Comparison of ENCODE assay signal across 18 cellular contexts in the genomic region with DNA sequence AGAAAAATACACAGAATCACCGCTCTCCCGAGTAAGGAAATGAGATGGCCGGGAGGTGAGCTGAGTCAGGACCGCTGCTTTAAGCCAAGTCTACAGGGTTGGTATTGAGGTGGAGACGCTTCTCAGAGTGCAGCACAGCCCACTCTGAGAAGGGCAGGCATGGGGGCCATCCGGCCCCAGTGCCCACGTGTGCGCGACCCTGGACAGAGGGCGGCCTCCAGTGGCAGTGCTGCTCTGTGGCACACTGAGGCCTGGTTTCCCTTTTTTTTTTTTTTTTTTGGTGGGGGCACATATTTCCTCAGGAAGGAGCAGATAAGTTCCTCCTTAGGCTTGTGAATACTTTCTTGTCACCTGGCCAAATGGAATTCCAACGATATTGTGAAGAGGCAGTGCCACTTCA.
"Had no signal": no experiment of that assay in that cellular context is flagged by ENCODE, and none has a peak within 500 bp of the region (broad histone marks: within the 10 kb centered on the region; RNA-seq: fewer than 3 reads in every experiment).

No MANE protein-coding gene starts in this region.

- DNase-seq: activated CD8-positive, alpha-beta memory T cell treated with anti-CD3 and anti-CD28 coated beads for 24 hours; activated CD8-positive, alpha-beta memory T cell treated with anti-CD3 and anti-CD28 coated beads, Interleukin-2, amount 50 U/mL, for 4 hours; activated T-cell treated with anti-CD3 and anti-CD28 coated beads, Interleukin-2, amount 50 U/mL, for 24 hours; effector CD4-positive, alpha-beta T cell; erythroblast; foreskin keratinocyte; immature natural killer cell; naive B cell; stimulated activated CD4-positive, alpha-beta T cell treated with anti-CD3 and anti-CD28 coated beads, Interleukin-2, amount 100 ng/mL, for 48 hours; stimulated activated CD8-positive, alpha-beta memory T cell treated with anti-CD3 and anti-CD28 coated beads, Interleukin-4, amount 100 ng/mL, for 48 hours; stimulated activated naive B cell treated with anti-CD40 and anti-IgM and Interleukin-4, amounts not matched to agents 10 μg/mL and 1 μg/mL and 100 μg/mL, for 72 hours; T-cell had no signal

- H3K4me2 ChIP-seq: neural progenitor cell had no signal

- H3K4me3 ChIP-seq: lung, neural progenitor cell, prostate gland had no signal

- ATAC-seq: activated naive CD4-positive, alpha-beta T cell treated with anti-CD3 and anti-CD28 coated beads, Interleukin-2, amount 50 U/mL, for 72 hours; activated T-helper 17 cell treated with anti-CD3 and anti-CD28 coated beads, Interleukin-2, amount 50 U/mL, for 72 hours; foreskin keratinocyte; left lobe of liver; stimulated activated naive B cell treated with anti-CD40 and anti-IgM and Interleukin-4, amounts not matched to agents 10 μg/mL and 1 μg/mL and 100 μg/mL, for 72 hours; T-cell had no signal

- H3K9me3 ChIP-seq: prostate gland had no signal

- H3K9ac ChIP-seq: neural progenitor cell had no signal

- H3K4me1 ChIP-seq: prostate gland had no signal

- H3K27ac ChIP-seq: foreskin keratinocyte, neural progenitor cell, prostate gland had no signal

- H3K27me3 ChIP-seq: foreskin keratinocyte, neural progenitor cell had no signal

- H3K36me3 ChIP-seq: neural progenitor cell, prostate gland had no signal

- H2AFZ ChIP-seq: neural progenitor cell had no signal
